ENCODE assay signal across 8 cellular contexts in genomic region chr1:162069334-162070093, GRCh38. TPM values are rescaled to one million over a fixed set of nuclear protein-coding genes. Genes with fewer than 3 reads are reported as not detected.
DNase-seq lines count a peak whose midpoint lies in the region; ATAC-seq and TF ChIP-seq lines count a peak whose summit lies in the region.

Gene NOS1AP, plus strand, starts transcription at chr1:162069691. Its CDS starts 487 bp downstream, at chr1:162070178.

- intact Hi-C loops in head of caudate nucleus (cut with DNase I), result no loop called here

- H3K27me3 ChIP-seq in SJCRH30 (no peaks in the 10 kb centered on the region), osteoblast (ENCODE audit: insufficient read depth, low read length) (peaks cover 69% of the 10 kb centered on the region), thoracic aorta (replicated peaks; ENCODE audit: insufficient read depth) (no peaks in the 10 kb centered on the region)

- no peaks in the 10 kb centered on the region for H3K79me2 ChIP-seq in osteoblast (ENCODE audit: insufficient read depth, low read length)

- H2AFZ ChIP-seq in osteoblast (ENCODE audit: low read length), result peak within 1 kb of the TSS; percentile 68

- ATAC-seq in GM21786 (IDR thresholded peaks at IDR 0.05; ENCODE audit: unreplicated experiment) (peak; percentile 97), thoracic aorta (ENCODE audit: insufficient number of reproducible peaks, low FRiP score, low read depth) (peak; percentile 65)

- H3K4me3 ChIP-seq in SJCRH30 (peak within 1 kb of the TSS; percentile 86), osteoblast (ENCODE audit: insufficient read depth, low read length) (peak within 1 kb of the TSS; percentile 71), thoracic aorta (peak within 1 kb of the TSS; percentile 86)

- H3K27ac ChIP-seq in SJCRH30 (no peak within 1 kb of the TSS), osteoblast (ENCODE audit: low read depth, low read length) (no peak within 1 kb of the TSS), thoracic aorta (no peak within 1 kb of the TSS)

- H4K20me1 ChIP-seq in osteoblast (ENCODE audit: insufficient read depth, low read length), result no peaks in the 10 kb centered on the region

- H3K9me3 ChIP-seq in SJCRH30 (replicated peaks) (no peaks in the 10 kb centered on the region), osteoblast (ENCODE audit: low read depth, low read length) (no peaks in the 10 kb centered on the region), thoracic aorta (no peaks in the 10 kb centered on the region)

- in situ Hi-C loops in KBM-7 (cut with MboI; ENCODE audit: low pct_unique_long_range_greater_than_20kb, low sequenced_read_pairs), result no loop called here

- DNase-seq in DMS79 (lab: John Stamatoyannopoulos, UW), result peak; percentile 28
- peak; percentile 62 for DNase-seq in KBM-7
- peak; percentile 59 to 78 for DNase-seq in SJCRH30
- peak; percentile 56 for DNase-seq in activated gamma-delta T cell treated with anti-CD3 and anti-CD28 coated beads, Interleukin-2, amount 50 U/mL, for 16 hours (ENCODE audit: low read depth)
- peak; percentile 54 to 95 (median 87) for DNase-seq in head of caudate nucleus
- peak; percentile 97 for DNase-seq in osteoblast (ENCODE audit: insufficient read length, low spot score, missing footprints)
- peak; percentile 8 for DNase-seq in thoracic aorta (ENCODE audit: low spot score)

- H3K4me2 ChIP-seq in osteoblast (ENCODE audit: insufficient read depth, low read length), result peak within 1 kb of the TSS; percentile 81

- H3K4me1 ChIP-seq in SJCRH30, result 0 out of 2 replicates have a peak, but pooled peaks cover 2% of the 10 kb centered on the region
- H3K4me1 ChIP-seq in osteoblast (ENCODE audit: insufficient read depth, low read length), result peaks cover 3% of the 10 kb centered on the region
- peaks cover 4 to 32% of the 10 kb centered on the region in 2 donors for H3K4me1 ChIP-seq in thoracic aorta (ENCODE audit: control insufficient read depth in 1 of 2, low read depth in 2 of 2)

- TF ChIP-seq CTCF in osteoblast (IDR thresholded peaks at IDR 0.05; ENCODE audit: extremely low read depth, low read depth, low read length) (no peak), thoracic aorta (IDR thresholded peaks at IDR 0.05) (no peak)

- no peaks in the 10 kb centered on the region for H3K36me3 ChIP-seq in SJCRH30
- no peaks in the 10 kb centered on the region for H3K36me3 ChIP-seq in osteoblast (ENCODE audit: insufficient read depth, low read length)
- no peaks in the 10 kb centered on the region for H3K36me3 ChIP-seq in thoracic aorta

RNA-seq across cellular contexts. Expression of gene NOS1AP, which starts in this region (rescaled TPM):
- total RNA-seq in SJCRH30 (2014; rRNA removed; shearing (Covaris generic)), result 0.51 and 0.66 TPM in 2 replicates
- total RNA-seq in osteoblast (under 0.01 TPM in 1 of 2 replicates, not detected in the other), thoracic aorta (10 to 100 TPM in 1 of 2 donors, 1 to 10 TPM in 1; 6.3 to 12.2 TPM)

Comparison
In these comparisons a context has a peak if more than half of its experiments do, and no peak if none do; other contexts are left out.
1. Peak in DNase-seq and H3K4me3 ChIP-seq in SJCRH30; RNA of the gene not detected or under 1 TPM.
2. Peak in DNase-seq, H3K4me3 ChIP-seq and H3K4me2 ChIP-seq in osteoblast; RNA of the gene not detected or under 1 TPM.
3. DNase-seq: peak in every context shown above with its lines; median percentile 97 in osteoblast; 87 in head of caudate nucleus; 68 in SJCRH30; 62 in KBM-7; 56 in activated gamma-delta T cell treated with anti-CD3 and anti-CD28 coated beads, Interleukin-2, amount 50 U/mL, for 16 hours; 28 in DMS79; 8 in thoracic aorta.